10 cellular contexts compared by ENCODE assay signal in the genomic region with DNA sequence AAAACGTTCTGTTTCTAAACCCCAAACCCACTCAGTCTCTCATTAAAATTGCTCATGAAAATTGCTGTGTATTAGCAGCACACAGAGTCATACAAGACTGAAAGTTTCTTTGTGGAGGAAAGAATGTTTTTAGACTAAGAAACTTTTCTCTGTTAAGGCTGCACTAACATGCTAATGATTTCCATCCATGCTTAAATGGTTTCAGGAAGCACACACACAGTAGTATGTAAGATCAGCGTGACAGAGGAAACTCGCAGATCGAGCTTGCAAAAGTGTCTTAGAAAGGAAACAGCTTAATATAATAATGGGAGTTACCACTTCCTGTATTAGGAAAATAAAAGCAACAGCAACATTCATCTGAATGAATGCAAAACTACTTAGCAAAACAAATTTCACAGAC.
DNase-seq lines count a peak whose midpoint lies in the region; ATAC-seq and TF ChIP-seq lines count a peak whose summit lies in the region.
"Had no signal": no experiment of that assay in that cellular context is flagged by ENCODE, and none has a peak within 500 bp of the region (broad histone marks: within the 10 kb centered on the region; RNA-seq: fewer than 3 reads in every experiment).

No MANE protein-coding gene starts in this region.

- peaks cover 1% of the 10 kb centered on the region for H3K36me3 Mint-ChIP-seq in IgD-negative memory B cell
- peaks cover 17% of the 10 kb centered on the region for H3K36me3 Mint-ChIP-seq in endothelial cell (ENCODE audit: low read depth, unreplicated experiment)

- DNase-seq in ELR (ENCODE audit: low read depth), result peak; percentile 15
- peak; percentile 57 for DNase-seq in foreskin melanocyte
- DNase-seq in NCI-H2081 treated with DMSO at 0.1 percent for 48 hours (lab: John Stamatoyannopoulos, UW), result no peak
- no peak for DNase-seq in Right ventricle myocardium superior
- DNase-seq in endothelial cell (ENCODE audit: low spot score), result no peak
- no peak for DNase-seq in NCI-H2196 treated with DMSO at 0.1 percent for 48 hours (lab: John Stamatoyannopoulos, UW; ENCODE audit: unreplicated experiment)
- DNase-seq: NCI-H2171; stimulated activated naive CD4-positive, alpha-beta T cell treated with Interleukin-2 at 50 U/mL for 16 hours had no signal

- no peak for TF ChIP-seq CTCF in endothelial cell (IDR thresholded peaks at IDR 0.05; ENCODE audit: unreplicated experiment)

- H3K27ac Mint-ChIP-seq in IgD-negative memory B cell (peak overlapping the region in 2 of 3 donors; percentile 19 to 28), endothelial cell (ENCODE audit: unreplicated experiment) (no peak overlapping the region)

- peak overlapping the region in 2 of 4 donors; percentile 65 to 79 for H3K4me3 Mint-ChIP-seq in IgD-negative memory B cell
- H3K4me3 Mint-ChIP-seq in endothelial cell (ENCODE audit: unreplicated experiment), result no peak overlapping the region

- H3K27me3 Mint-ChIP-seq in IgD-negative memory B cell, result no peaks in the 10 kb centered on the region
- no peaks in the 10 kb centered on the region for H3K27me3 Mint-ChIP-seq in endothelial cell (ENCODE audit: unreplicated experiment)

- peaks cover 16 to 33% (median 24%) of the 10 kb centered on the region in 3 donors for H3K4me1 Mint-ChIP-seq in IgD-negative memory B cell
- H3K4me1 Mint-ChIP-seq in endothelial cell (ENCODE audit: unreplicated experiment), result peaks cover 47% of the 10 kb centered on the region

- H3K9me3 Mint-ChIP-seq in IgD-negative memory B cell, result no peaks in the 10 kb centered on the region
- no peaks in the 10 kb centered on the region for H3K9me3 Mint-ChIP-seq in endothelial cell (ENCODE audit: unreplicated experiment)

- intact Hi-C loops in Right ventricle myocardium superior (cut with DNase I), result no loop called here

- ATAC-seq in GM19468 (IDR thresholded peaks at IDR 0.05; ENCODE audit: extremely low read depth, unreplicated experiment) (peak; percentile 76), Right ventricle myocardium superior (ENCODE audit: poor library complexity) (no peak)

Comparison
In these comparisons a context has a peak if more than half of its experiments do, and no peak if none do; other contexts are left out.
1. DNase-seq: peak in ELR (single experiment) and foreskin melanocyte (single experiment); none in NCI-H2081 treated with DMSO at 0.1 percent for 48 hours (single experiment), Right ventricle myocardium superior (single experiment), endothelial cell (single experiment) and NCI-H2196 treated with DMSO at 0.1 percent for 48 hours (single experiment).